ENCODE assay signal across 17 cellular contexts in genomic region chr5:66680227-66680626, GRCh38.
DNase-seq lines count a peak whose midpoint lies in the region; ATAC-seq and TF ChIP-seq lines count a peak whose summit lies in the region.
"Had no signal": no experiment of that assay in that cellular context is flagged by ENCODE, and none has a peak within 500 bp of the region (broad histone marks: within the 10 kb centered on the region; RNA-seq: fewer than 3 reads in every experiment).

No MANE protein-coding gene starts in this region.

- DNase-seq in Ammon's horn (ENCODE audit: low spot score) (peak; percentile 14), NCI-H146 (lab: John Stamatoyannopoulos, UW) (peak; percentile 68), iPS-NIHi7 (ENCODE audit: extremely low spot score) (peak; percentile 32), DMS153 (lab: John Stamatoyannopoulos, UW) (no peak), HUDEP-2 (lab: John Stamatoyannopoulos, UW; ENCODE audit: unreplicated experiment in 76 of 76) (no peak)
- DNase-seq: GDM1, GOT3, NCI-H1417 treated with DMSO at 0.1 percent for 48 hours, NCI-H345, NCI-H524 treated with DMSO at 0.1 percent for 48 hours, SW 1271 had no signal

- no peak for ATAC-seq in GM19463 (IDR thresholded peaks at IDR 0.05; ENCODE audit: unreplicated experiment)
- no peak for ATAC-seq in GM21737 (IDR thresholded peaks at IDR 0.05; ENCODE audit: unreplicated experiment)
- ATAC-seq: Right ventricle myocardium inferior had no signal

- TF ChIP-seq CTCF in VCaP (conservative IDR thresholded peaks at IDR 0.05): no peak

- peak overlapping the region; percentile 48 for H3K27ac ChIP-seq in VCaP
- H3K27ac ChIP-seq: BLaER1 treated with 17β-estradiol and CSF1 and Interleukin-3, amounts not matched to agents 10 nM and 100 nM; HL-60 had no signal

Comparison
In these comparisons a context has a peak if more than half of its experiments do, and no peak if none do; other contexts are left out.
1. DNase-seq: peak in Ammon's horn (single experiment), NCI-H146 (single experiment) and iPS-NIHi7 (single experiment); none in DMS153 (single experiment) and HUDEP-2 (0 of 76).